21 cellular contexts compared by ENCODE assay signal in the genomic region with DNA sequence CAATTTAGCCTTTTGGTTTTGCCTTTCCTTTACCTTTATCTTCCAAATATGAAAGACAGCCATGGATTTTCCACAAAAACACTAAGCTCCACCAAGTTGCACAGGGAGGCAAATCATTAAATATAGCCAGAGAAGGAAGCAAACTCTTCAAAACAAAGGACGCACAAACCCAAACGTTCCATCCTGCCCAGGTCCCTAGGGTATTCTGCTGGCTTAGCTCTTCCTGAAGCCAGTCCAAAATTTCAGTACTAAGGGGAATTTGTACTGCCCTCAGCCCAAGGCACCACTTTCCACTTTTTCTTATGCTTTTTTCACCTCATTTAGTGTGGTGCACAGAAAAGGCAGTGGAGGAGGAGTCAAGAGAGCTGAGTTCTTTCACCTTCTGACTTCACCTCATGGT.
A peak's percentile ranks its signal among the peaks of the same experiment; 100 is the strongest.
DNase-seq lines count a peak whose midpoint lies in the region; ATAC-seq and TF ChIP-seq lines count a peak whose summit lies in the region.
"Had no signal": no experiment of that assay in that cellular context is flagged by ENCODE, and none has a peak within 500 bp of the region (broad histone marks: within the 10 kb centered on the region; RNA-seq: fewer than 3 reads in every experiment).

No MANE protein-coding gene starts in this region.

- peaks cover 8% of the 10 kb centered on the region for H3K79me1 ChIP-seq in trophoblast cell (ENCODE audit: low read length)

- peak overlapping the region in 4 of 11 experiments; percentile 5 to 37 (median 14); a peak in 1 of 22 replicates for H3K9ac ChIP-seq in BLaER1 treated with 17β-estradiol and CSF1 and Interleukin-3, amounts not matched to agents 10 nM and 100 nM
- H3K9ac ChIP-seq in OCI-LY3 (ENCODE audit: low read length) (no peak overlapping the region), trophoblast cell (ENCODE audit: low read length) (no peak overlapping the region)

- intact Hi-C loops in ascending aorta (cut with DNase I) (no loop called here), body of pancreas (cut with DNase I) (loop anchor here (10.0 kb wide), 2 partner anchors 300 to 470 kb away; no protein-coding TSS in a partner anchor)

- peaks cover 0 to 11% (median 0%) of the 10 kb centered on the region in 11 experiments; a peak in 3 of 22 replicates for H3K9me3 ChIP-seq in BLaER1 treated with 17β-estradiol and CSF1 and Interleukin-3, amounts not matched to agents 10 nM and 100 nM (replicated peaks in 1 of 11)
- H3K9me3 ChIP-seq in OCI-LY3 (ENCODE audit: insufficient read depth, low read length) (no peaks in the 10 kb centered on the region), trophoblast cell (ENCODE audit: insufficient read depth, low read depth, low read length) (peaks cover 8% of the 10 kb centered on the region), ascending aorta (no peaks in the 10 kb centered on the region), body of pancreas (no peaks in the 10 kb centered on the region)
- H3K9me3 ChIP-seq: upper lobe of left lung had no signal

- H2BK120ac ChIP-seq in trophoblast cell (ENCODE audit: insufficient read depth, low read length, poor library complexity), result no peak overlapping the region

- no peak overlapping the region for H2BK5ac ChIP-seq in trophoblast cell (ENCODE audit: low read depth, low read length, poor library complexity)

- peak overlapping the region; percentile 53 for H2BK12ac ChIP-seq in trophoblast cell (ENCODE audit: low read length)

- no peaks in the 10 kb centered on the region for H3K27me3 ChIP-seq in BLaER1 treated with 17β-estradiol and CSF1 and Interleukin-3, amounts not matched to agents 10 nM and 100 nM
- no peaks in the 10 kb centered on the region for H3K27me3 ChIP-seq in OCI-LY3 (ENCODE audit: low read depth, low read length)
- no peaks in the 10 kb centered on the region for H3K27me3 ChIP-seq in trophoblast cell (ENCODE audit: insufficient read depth, low read length)
- no peaks in the 10 kb centered on the region for H3K27me3 ChIP-seq in ascending aorta
- no peaks in the 10 kb centered on the region for H3K27me3 ChIP-seq in body of pancreas
- H3K27me3 ChIP-seq: upper lobe of left lung had no signal

- peaks cover 11 to 56% (median 31%) of the 10 kb centered on the region in 11 experiments; a peak in 20 of 22 replicates for H3K36me3 ChIP-seq in BLaER1 treated with 17β-estradiol and CSF1 and Interleukin-3, amounts not matched to agents 10 nM and 100 nM
- no peaks in the 10 kb centered on the region for H3K36me3 ChIP-seq in OCI-LY3 (replicated peaks; ENCODE audit: low read depth, low read length)
- no peaks in the 10 kb centered on the region for H3K36me3 ChIP-seq in trophoblast cell (ENCODE audit: control insufficient read depth in 1 of 2, insufficient read depth in 2 of 2, low read length in 2 of 2)
- H3K36me3 ChIP-seq in ascending aorta, result no peaks in the 10 kb centered on the region
- no peaks in the 10 kb centered on the region for H3K36me3 ChIP-seq in body of pancreas (replicated peaks in 1 of 2; ENCODE audit: insufficient read depth in 1 of 2, low read depth in 2 of 2)

- WGBS in trophoblast cell (ENCODE audit: extremely low coverage, insufficient coverage, insufficient read length), result no CpG with 5 or more reads among the region's 2 CpGs
- 48 to 55% methylated on average over 2 of the region's 2 CpGs for WGBS in body of pancreas, 2 donors

- DNase-seq in fibroblast of pulmonary artery (ENCODE audit: low read depth), result peak; percentile 56
- DNase-seq in trophoblast cell, result no peak
- DNase-seq in ascending aorta (ENCODE audit: low spot score in 2 of 2), result no peak
- no peak for DNase-seq in body of pancreas
- no peak for DNase-seq in stimulated activated CD8-positive, alpha-beta memory T cell treated with anti-CD3 and anti-CD28 coated beads, Interleukin-4, amount 100 ng/mL, for 48 hours
- DNase-seq: activated CD4-positive, alpha-beta T cell treated with anti-CD3 and anti-CD28 coated beads, Interleukin-2, amount 50 U/mL, for 48 hours; activated T-cell treated with anti-CD3 and anti-CD28 coated beads, Interleukin-2, amount 50 U/mL, for 72 hours; cerebellar nuclear complex; COR-L47; glutamatergic neuron; NCI-H1092; NCI-H1694 treated with DMSO at 0.1 percent for 48 hours; NCI-H2171 treated with DMSO at 0.1 percent for 48 hours; NCI-H524 treated with DMSO at 0.1 percent for 48 hours; SHP77; stimulated activated naive B cell treated with anti-CD40 and anti-IgM and Interleukin-4, amounts not matched to agents 10 μg/mL and 1 μg/mL and 100 μg/mL, for 72 hours; T-helper 2 cell; upper lobe of left lung had no signal

- no peak overlapping the region for H3K18ac ChIP-seq in trophoblast cell (ENCODE audit: low read length)

- H3K4me1 ChIP-seq in BLaER1 treated with 17β-estradiol and CSF1 and Interleukin-3, amounts not matched to agents 10 nM and 100 nM, result peaks cover 15 to 49% (median 35%) of the 10 kb centered on the region in 10 experiments
- H3K4me1 ChIP-seq in OCI-LY3 (ENCODE audit: low read length) (peaks cover 50% of the 10 kb centered on the region), trophoblast cell (ENCODE audit: control insufficient read depth in 1 of 2, insufficient read depth in 2 of 2, low read length in 2 of 2) (peaks cover 15 to 17% of the 10 kb centered on the region in 2 experiments), ascending aorta (peaks cover 0 to 4% of the 10 kb centered on the region in 2 donors), body of pancreas (no peaks in the 10 kb centered on the region)

- no peak overlapping the region for H4K8ac ChIP-seq in trophoblast cell (ENCODE audit: low read depth, low read length)

- H4K20me1 ChIP-seq in BLaER1 treated with 17β-estradiol and CSF1 and Interleukin-3, amounts not matched to agents 10 nM and 100 nM, result no peaks in the 10 kb centered on the region; a peak in 1 of 22 replicates
- H4K20me1 ChIP-seq in OCI-LY3 (ENCODE audit: insufficient read depth, low read length), result no peaks in the 10 kb centered on the region

- no peak overlapping the region for H4K91ac ChIP-seq in trophoblast cell (ENCODE audit: low read depth, low read length)

- peak overlapping the region in 1 of 10 experiments; percentile 0; a peak in 2 of 20 replicates for H3K4me3 ChIP-seq in BLaER1 treated with 17β-estradiol and CSF1 and Interleukin-3, amounts not matched to agents 10 nM and 100 nM
- H3K4me3 ChIP-seq in OCI-LY3 (ENCODE audit: low read length) (peak overlapping the region; percentile 28), fibroblast of pulmonary artery (replicated peaks; ENCODE audit: low read depth, low read length) (no peak overlapping the region), trophoblast cell (ENCODE audit: low read depth, low read length) (no peak overlapping the region), ascending aorta (no peak overlapping the region), body of pancreas (no peak overlapping the region)
- H3K4me3 ChIP-seq: upper lobe of left lung had no signal

- ATAC-seq in body of pancreas (no peak), HG03469 (IDR thresholded peaks at IDR 0.05; ENCODE audit: unreplicated experiment) (no peak)

- TF ChIP-seq POLR2A in body of pancreas (IDR thresholded peaks at IDR 0.05), result no peak

- TF ChIP-seq CTCF in OCI-LY3 (IDR thresholded peaks at IDR 0.05; ENCODE audit: low read depth, low read length) (no peak), fibroblast of pulmonary artery (IDR thresholded peaks at IDR 0.05; ENCODE audit: low read length, missing control alignments) (no peak), ascending aorta (IDR thresholded peaks at IDR 0.05) (no peak), body of pancreas (IDR thresholded peaks at IDR 0.05) (no peak)

- no peaks in the 10 kb centered on the region for H3K79me2 ChIP-seq in OCI-LY3 (ENCODE audit: low read length)
- no peaks in the 10 kb centered on the region for H3K79me2 ChIP-seq in trophoblast cell (ENCODE audit: control insufficient read depth, insufficient read depth, low read length, poor library complexity)

- no peak overlapping the region for H3K14ac ChIP-seq in trophoblast cell (ENCODE audit: low read length)

- H2AFZ ChIP-seq in OCI-LY3 (ENCODE audit: low read depth, low read length) (no peak overlapping the region), trophoblast cell (ENCODE audit: insufficient read depth, low read length, poor library complexity) (no peak overlapping the region)

- peak overlapping the region in 4 of 11 experiments; percentile 11 to 44 (median 28); a peak in 5 of 22 replicates for H3K27ac ChIP-seq in BLaER1 treated with 17β-estradiol and CSF1 and Interleukin-3, amounts not matched to agents 10 nM and 100 nM
- H3K27ac ChIP-seq in OCI-LY3 (ENCODE audit: low read length) (no peak overlapping the region), trophoblast cell (ENCODE audit: low read depth, low read length) (no peak overlapping the region), ascending aorta (no peak overlapping the region), body of pancreas (no peak overlapping the region)
- H3K27ac ChIP-seq: upper lobe of left lung had no signal

- no peak overlapping the region for H3K4ac ChIP-seq in trophoblast cell (ENCODE audit: low read depth, low read length)

- no peak overlapping the region for H3K23ac ChIP-seq in trophoblast cell (ENCODE audit: low read length)

- no peak overlapping the region for H4K12ac ChIP-seq in trophoblast cell (ENCODE audit: low read depth, low read length)

- no peak overlapping the region for H2AK5ac ChIP-seq in trophoblast cell (ENCODE audit: low read length)

- peak overlapping the region; percentile 34 to 90 (median 77) for H3K4me2 ChIP-seq in BLaER1 treated with 17β-estradiol and CSF1 and Interleukin-3, amounts not matched to agents 10 nM and 100 nM
- H3K4me2 ChIP-seq in OCI-LY3 (ENCODE audit: low read length) (peak overlapping the region; percentile 36), trophoblast cell (ENCODE audit: low read length) (no peak overlapping the region)
